Comparison of ENCODE assay signal across 24 cellular contexts in the genomic region with DNA sequence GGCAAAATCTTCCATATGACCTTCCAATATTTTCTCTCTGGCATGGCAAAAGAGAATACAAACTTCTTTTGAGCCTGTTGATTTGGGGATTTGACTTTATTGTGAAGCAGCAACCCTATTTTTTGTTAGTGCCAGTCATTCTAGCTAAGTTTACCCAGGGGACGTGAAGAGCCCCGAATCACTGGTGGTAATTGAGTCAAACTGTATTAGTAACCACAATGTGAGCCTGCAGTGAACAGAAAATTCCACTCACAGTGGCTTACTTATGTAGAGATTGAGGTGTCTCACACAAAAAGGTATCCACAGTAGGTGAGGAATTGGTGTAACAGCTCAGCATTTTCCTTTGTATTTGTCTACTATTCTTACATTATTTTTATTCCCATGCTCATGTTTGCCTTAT. TPM values are rescaled to one million over a fixed set of nuclear protein-coding genes. Genes with fewer than 3 reads are reported as not detected.
DNase-seq lines count a peak whose midpoint lies in the region; ATAC-seq, FAIRE-seq and TF ChIP-seq lines count a peak whose summit lies in the region.
"Had no signal": no experiment of that assay in that cellular context is flagged by ENCODE, and none has a peak within 500 bp of the region (broad histone marks: within the 10 kb centered on the region; RNA-seq: fewer than 3 reads in every experiment).

No MANE protein-coding gene starts in this region.

- no peaks in the 10 kb centered on the region for H3K36me3 Mint-ChIP-seq in CD14-positive monocyte

- no peak overlapping the region for H3K9ac ChIP-seq in SU-DHL-6 (ENCODE audit: low read length)

- no peaks in the 10 kb centered on the region for H3K79me2 ChIP-seq in SU-DHL-6 (ENCODE audit: insufficient read depth, low read length)

- no peaks in the 10 kb centered on the region for H3F3A ChIP-seq in SU-DHL-6 (ENCODE audit: insufficient read depth)

- peaks cover 0 to 5% (median 1%) of the 10 kb centered on the region in 7 donors for H3K9me3 Mint-ChIP-seq in CD14-positive monocyte
- H3K9me3 Mint-ChIP-seq: CD4-positive, alpha-beta T cell; T-helper 2 cell treated with Interferon-gamma antibody and Interleukin-4, amounts not matched to agents 5 μg/mL and 100 μg/mL, for 36 hours had no signal

- DNase-seq in CD14-positive monocyte (ENCODE audit: low spot score), result no peak
- DNase-seq in GM19239 (ENCODE audit: insufficient read length, low spot score), result no peak
- DNase-seq in RPMI8226, result no peak
- DNase-seq in NAMALWA (ENCODE audit: low spot score), result no peak
- DNase-seq: activated CD4-positive, CD25-positive, alpha-beta regulatory T cell treated with anti-CD3 and anti-CD28 coated beads, Interleukin-2, amount 50 U/mL, for 72 hours; CD4-positive, alpha-beta T cell; DMS153; GOT3; heart right ventricle; NCI-H1694; NCI-H82 had no signal

- H3K4me2 ChIP-seq in SU-DHL-6 (ENCODE audit: low read depth, low read length, poor library complexity, severe bottlenecking), result peak overlapping the region; percentile 13

- ATAC-seq in HG03159 (IDR thresholded peaks at IDR 0.05; ENCODE audit: unreplicated experiment), result peak; percentile 53
- ATAC-seq in HG02852 (IDR thresholded peaks at IDR 0.05; ENCODE audit: unreplicated experiment), result no peak
- ATAC-seq in HG03139 (IDR thresholded peaks at IDR 0.05; ENCODE audit: unreplicated experiment), result no peak
- ATAC-seq: heart right ventricle, HepG2, Panc1 had no signal

- H3K9me2 ChIP-seq in SU-DHL-6 (replicated peaks; ENCODE audit: insufficient read depth, low read length), result no peaks in the 10 kb centered on the region

- FAIRE-seq in GM19239 (lab: Jason Lieb, UNC), result peak; percentile 90
- FAIRE-seq: endometrium, GM12892, HepG2 had no signal

- H3K4me3 ChIP-seq in SU-DHL-6 (ENCODE audit: insufficient read depth, low read length, poor library complexity, severe bottlenecking), result no peak overlapping the region
- H3K4me3 ChIP-seq: breast epithelium, coronary artery, heart right ventricle, suprapubic skin, vagina had no signal

- no peaks in the 10 kb centered on the region for H3K27me3 ChIP-seq in SU-DHL-6 (ENCODE audit: low read length)
- H3K27me3 ChIP-seq: breast epithelium, suprapubic skin, vagina had no signal

- H3K9me3 ChIP-seq in SU-DHL-6 (ENCODE audit: insufficient read depth, low read length), result no peaks in the 10 kb centered on the region
- H3K9me3 ChIP-seq: breast epithelium, heart right ventricle, suprapubic skin, vagina had no signal

- no peak overlapping the region for H3K27ac ChIP-seq in SU-DHL-6 (ENCODE audit: low read depth, low read length)
- H3K27ac ChIP-seq: breast epithelium, coronary artery, heart right ventricle, suprapubic skin, vagina had no signal

- no peaks in the 10 kb centered on the region for H4K20me1 ChIP-seq in SU-DHL-6 (ENCODE audit: low read depth, low read length)

- H2AFZ ChIP-seq in SU-DHL-6 (ENCODE audit: low read depth, low read length, severe bottlenecking), result peak overlapping the region; percentile 78

- peaks cover 0 to 3% (median 0%) of the 10 kb centered on the region in 3 donors for H3K27me3 Mint-ChIP-seq in CD14-positive monocyte (ENCODE audit: low read depth in 3 of 3)
- H3K27me3 Mint-ChIP-seq: CD4-positive, alpha-beta T cell had no signal

- peak overlapping the region in 5 of 7 donors; percentile 20 to 73 (median 64) for H3K27ac Mint-ChIP-seq in CD14-positive monocyte
- H3K27ac Mint-ChIP-seq: CD4-positive, alpha-beta T cell; T-helper 2 cell treated with Interferon-gamma antibody and Interleukin-4, amounts not matched to agents 5 μg/mL and 100 μg/mL, for 36 hours had no signal

- TF ChIP-seq CTCF in CD14-positive monocyte (IDR thresholded peaks at IDR 0.05) (no peak), SU-DHL-6 (IDR thresholded peaks at IDR 0.05; ENCODE audit: insufficient read depth, low read length, poor library complexity, severe bottlenecking) (no peak)

- H3K4me1 Mint-ChIP-seq in CD14-positive monocyte, result peaks cover 28% of the 10 kb centered on the region

- no peak overlapping the region for H3K4me3 Mint-ChIP-seq in CD14-positive monocyte
- H3K4me3 Mint-ChIP-seq: CD4-positive, alpha-beta T cell; T-helper 2 cell treated with Interferon-gamma antibody and Interleukin-4, amounts not matched to agents 5 μg/mL and 100 μg/mL, for 36 hours had no signal

- no peaks in the 10 kb centered on the region for H3K36me3 ChIP-seq in SU-DHL-6 (ENCODE audit: low read length)
- H3K36me3 ChIP-seq: breast epithelium, heart right ventricle, suprapubic skin, vagina had no signal

- intact Hi-C loops in CD14-positive monocyte (cut with micrococcal nuclease), result no loop called here

RNA-seq across cellular contexts. Expression of gene MYCBP2, which starts 33.1 kb away (rescaled TPM):
- 10 to 100 TPM in 1 of 2 donors, 1 to 10 TPM in 1; 7.6 to 14.4 TPM for polyA plus RNA-seq in CD14-positive monocyte
